17 cellular contexts compared by ENCODE assay signal in the genomic region with DNA sequence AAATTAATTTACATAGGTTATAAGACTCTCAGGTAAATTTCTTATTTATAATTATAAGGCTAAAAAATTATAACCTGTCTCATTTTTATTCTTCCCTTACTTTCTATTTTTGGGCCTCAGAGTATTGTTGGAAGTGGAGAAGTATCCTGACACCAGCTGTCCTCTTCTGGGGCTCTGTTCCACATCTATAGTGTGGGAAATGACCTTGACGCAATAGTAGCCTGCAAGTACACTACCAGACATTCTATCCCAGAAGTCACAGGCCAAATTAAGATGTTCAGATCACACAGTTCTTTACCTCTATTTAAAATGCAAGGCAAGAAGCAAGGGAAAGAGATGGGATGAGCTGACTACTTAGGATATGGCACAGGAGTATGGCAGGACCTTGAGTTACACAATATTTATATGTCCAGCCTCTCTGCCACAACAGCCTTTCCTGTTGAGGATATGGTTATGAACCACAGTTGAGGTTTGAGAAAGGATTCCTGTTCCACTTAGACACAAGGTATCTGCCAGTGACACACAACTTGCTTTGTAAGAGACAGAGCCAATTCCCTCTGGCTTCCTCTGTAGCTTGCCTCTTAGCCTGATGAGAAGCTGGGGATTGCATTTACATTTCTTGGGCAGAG. TPM values are rescaled to one million over a fixed set of nuclear protein-coding genes. Genes with fewer than 3 reads are reported as not detected.
DNase-seq lines count a peak whose midpoint lies in the region; ATAC-seq, FAIRE-seq and TF ChIP-seq lines count a peak whose summit lies in the region.
"Had no signal": no experiment of that assay in that cellular context is flagged by ENCODE, and none has a peak within 500 bp of the region (broad histone marks: within the 10 kb centered on the region; RNA-seq: fewer than 3 reads in every experiment).

No MANE protein-coding gene starts in this region.

- no peak for DNase-seq in A549 (ENCODE audit: low read depth in 1 of 2, low spot score in 1 of 2)
- peak; percentile 50 for DNase-seq in HFFc6
- peak; percentile 70 for DNase-seq in SKM-1 treated with dmso at 0.1 percent for 144 hours (lab: John Stamatoyannopoulos, UW; ENCODE audit: unreplicated experiment)
- DNase-seq in left ventricle myocardium inferior, result no peak
- no peak for DNase-seq in left lobe of liver (ENCODE audit: low spot score)
- DNase-seq in neuronal stem cell (ENCODE audit: low spot score), result no peak
- no peak for DNase-seq in esophagus squamous epithelium (lab: John Stamatoyannopoulos, UW)
- no peak for DNase-seq in urothelium cell line (ENCODE audit: low spot score)
- DNase-seq: activated CD8-positive, alpha-beta memory T cell treated with anti-CD3 and anti-CD28 coated beads, Interleukin-2, amount 50 U/mL, for 4 hours; activated naive CD4-positive, alpha-beta T cell treated with anti-CD3 and anti-CD28 coated beads for 36 hours; caudate nucleus; DND-41; NCI-H2029 treated with DMSO at 0.1 percent for 48 hours; NK-92 treated with Interleukin-12 subunit alpha and Interleukin-12 subunit beta, amount 100 ng/mL, for 24 hours; stimulated activated CD8-positive, alpha-beta memory T cell treated with anti-CD3 and anti-CD28 coated beads, Interleukin-4, amount 100 ng/mL, for 48 hours had no signal

- H3K4me3 ChIP-seq in A549 (no peak overlapping the region), left ventricle myocardium inferior (no peak overlapping the region), neuronal stem cell (ENCODE audit: low read length in 2 of 2) (no peak overlapping the region), esophagus squamous epithelium (no peak overlapping the region)
- H3K4me3 ChIP-seq: K562 had no signal

- no peak overlapping the region for H3K4ac ChIP-seq in neuronal stem cell (ENCODE audit: low read length)

- no peaks in the 10 kb centered on the region for H3K79me1 ChIP-seq in neuronal stem cell (ENCODE audit: low read depth, low read length)

- no peaks in the 10 kb centered on the region for H3K9me3 Mint-ChIP-seq in HFFc6
- H3K9me3 Mint-ChIP-seq: activated naive CD4-positive, alpha-beta T cell treated with anti-CD3 and anti-CD28 coated beads for 36 hours had no signal

- H3K27me3 Mint-ChIP-seq in HFFc6 (ENCODE audit: insufficient read depth), result no peaks in the 10 kb centered on the region

- H3K36me3 Mint-ChIP-seq in HFFc6 (ENCODE audit: low read depth), result no peaks in the 10 kb centered on the region

- no peak overlapping the region for H3K18ac ChIP-seq in neuronal stem cell (ENCODE audit: low read length)

- H2BK5ac ChIP-seq in neuronal stem cell (ENCODE audit: low read length), result no peak overlapping the region

- H2BK120ac ChIP-seq in neuronal stem cell (ENCODE audit: low read depth, low read length), result no peak overlapping the region

- CTCF ChIA-PET in A549 (lab: Yijun Ruan, JAX), result interaction anchor here (1.1 to 13.4 kb wide), 3 partner anchors 53 to 175 kb away, joined by 3 to 130 read pairs (median 46); partner anchors contain the start of gene IL12A

- 95% methylated on average over 1 of the region's 1 CpG for WGBS in A549 (ENCODE audit: missing lambda C conversion rate)
- no CpG with 5 or more reads among the region's 1 CpG for WGBS in neuronal stem cell (ENCODE audit: extremely low coverage in 2 of 2, insufficient read length in 2 of 2, insufficient replicate concordance in 1 of 2), 2 donors
- 64 to 79% methylated on average over 1 of the region's 1 CpG for WGBS in esophagus squamous epithelium, 2 donors

- POLR2A ChIA-PET in A549 (lab: Yijun Ruan, JAX), result no interaction called here

- no peak overlapping the region for H2AFZ ChIP-seq in neuronal stem cell (ENCODE audit: low read length)

- no peaks in the 10 kb centered on the region for H3K36me3 ChIP-seq in left ventricle myocardium inferior
- H3K36me3 ChIP-seq in neuronal stem cell (replicated peaks in 1 of 2; ENCODE audit: control insufficient read depth in 2 of 2, insufficient read depth in 2 of 2, low read length in 2 of 2), result no peaks in the 10 kb centered on the region
- H3K36me3 ChIP-seq in esophagus squamous epithelium, result no peaks in the 10 kb centered on the region

- no peak overlapping the region for H4K91ac ChIP-seq in neuronal stem cell (ENCODE audit: low read depth, low read length, poor library complexity)

- H3K4me1 ChIP-seq in A549 (peaks cover 30% of the 10 kb centered on the region), left ventricle myocardium inferior (peaks cover 30% of the 10 kb centered on the region), neuronal stem cell (ENCODE audit: control insufficient read depth in 2 of 2, insufficient read depth in 1 of 2, low read depth in 1 of 2, low read length in 2 of 2) (no peaks in the 10 kb centered on the region), esophagus squamous epithelium (peaks cover 0 to 34% (median 8%) of the 10 kb centered on the region in 3 donors)

- H3K9ac ChIP-seq in neuronal stem cell (ENCODE audit: low read depth, low read length, poor library complexity), result no peak overlapping the region

- no peak overlapping the region for H2BK12ac ChIP-seq in neuronal stem cell (ENCODE audit: low read length)

- TF ChIP-seq CTCF in A549 (IDR thresholded peaks at IDR 0.05) (no peak), HFFc6 (IDR thresholded peaks at IDR 0.05) (no peak), left ventricle myocardium inferior (IDR thresholded peaks at IDR 0.05; ENCODE audit: borderline replicate concordance) (no peak), esophagus squamous epithelium (IDR thresholded peaks at IDR 0.05) (no peak)

- H3K9me3 ChIP-seq in A549 (no peaks in the 10 kb centered on the region), left ventricle myocardium inferior (replicated peaks) (no peaks in the 10 kb centered on the region), neuronal stem cell (replicated peaks in 1 of 2; ENCODE audit: control insufficient read depth in 2 of 2, insufficient read depth in 1 of 2, low read depth in 1 of 2, low read length in 2 of 2) (peaks cover 0 to 2% of the 10 kb centered on the region in 2 donors), esophagus squamous epithelium (no peaks in the 10 kb centered on the region)

- TF ChIP-seq POLR2A in A549 (IDR thresholded peaks at IDR 0.05; ENCODE audit: low read length) (no peak), esophagus squamous epithelium (IDR thresholded peaks at IDR 0.05) (no peak)

- no peak overlapping the region for H3K23ac ChIP-seq in neuronal stem cell (ENCODE audit: low read depth, low read length, poor library complexity)

- H3K27me3 ChIP-seq in left ventricle myocardium inferior (ENCODE audit: low read depth) (no peaks in the 10 kb centered on the region), neuronal stem cell (ENCODE audit: control insufficient read depth in 3 of 3, insufficient read depth in 3 of 3, low read depth in 1 of 3, low read length in 3 of 3) (peaks cover 0 to 6% (median 0%) of the 10 kb centered on the region in 3 experiments), esophagus squamous epithelium (no peaks in the 10 kb centered on the region)

- ATAC-seq in A549 (no peak), left lobe of liver (no peak)
- ATAC-seq: K562 had no signal

- no peak overlapping the region for H3K14ac ChIP-seq in neuronal stem cell (ENCODE audit: low read length)

- no peak overlapping the region for H2BK15ac ChIP-seq in neuronal stem cell (ENCODE audit: low read length)

- no peak overlapping the region for H4K8ac ChIP-seq in neuronal stem cell (ENCODE audit: low read depth, low read length)

- intact Hi-C loops in left ventricle myocardium inferior (cut with micrococcal nuclease) (loop anchor here (10.0 kb wide), 1 partner anchor 54 kb away; no protein-coding TSS in a partner anchor), esophagus squamous epithelium (cut with DNase I) (loop anchor here (5.0 kb wide), 1 partner anchor 172 kb away; no protein-coding TSS in a partner anchor)

- no peak overlapping the region for H3K4me3 Mint-ChIP-seq in HFFc6
- H3K4me3 Mint-ChIP-seq: activated naive CD4-positive, alpha-beta T cell treated with anti-CD3 and anti-CD28 coated beads for 36 hours had no signal

- FAIRE-seq in A549 (lab: Jason Lieb, UNC) (no peak), urothelium cell line (lab: Jason Lieb, UNC) (no peak)
- FAIRE-seq: GM12892, K562 had no signal

- no peak for TF ChIP-seq RAD21 in A549 (conservative IDR thresholded peaks at IDR 0.05 in 1 of 2, IDR thresholded peaks at IDR 0.05 in 1 of 2)

- peak overlapping the region; percentile 61 to 85; a peak in 5 of 6 replicates for H3K27ac ChIP-seq in A549
- peak overlapping the region; percentile 70 for H3K27ac ChIP-seq in left ventricle myocardium inferior (replicated peaks)
- H3K27ac ChIP-seq in neuronal stem cell (replicated peaks; ENCODE audit: low read length), result no peak overlapping the region
- peak overlapping the region in 1 of 4 donors; percentile 20 for H3K27ac ChIP-seq in esophagus squamous epithelium

- H3K4me2 ChIP-seq in A549 (peak overlapping the region; percentile 69; the same call in 1 of the 3 replicates), neuronal stem cell (ENCODE audit: insufficient read depth, low read length, poor library complexity, severe bottlenecking) (no peak overlapping the region)

- H3K4me1 Mint-ChIP-seq in HFFc6 (ENCODE audit: low read depth), result peaks cover 53% of the 10 kb centered on the region

- H3K27ac Mint-ChIP-seq in HFFc6, result peak overlapping the region; percentile 59
- H3K27ac Mint-ChIP-seq: activated naive CD4-positive, alpha-beta T cell treated with anti-CD3 and anti-CD28 coated beads for 36 hours had no signal

- H2AK5ac ChIP-seq in neuronal stem cell (ENCODE audit: low read depth, low read length), result no peak overlapping the region

- TF ChIP-seq EP300 in A549 (IDR thresholded peaks at IDR 0.05), result no peak

TF ChIP-seq in A549, 52 proteins besides CTCF, POLR2A, EP300 and RAD21 (continues in another document):
- TF ChIP-seq SMC3 (IDR thresholded peaks at IDR 0.05), result no peak
- TF ChIP-seq HDAC2 (IDR thresholded peaks at IDR 0.05), result no peak
- no peak for TF ChIP-seq RNF2 (IDR thresholded peaks at IDR 0.05; ENCODE audit: borderline replicate concordance, low read depth)
- TF ChIP-seq JUNB (IDR thresholded peaks at IDR 0.05), result no peak

RNA-seq across cellular contexts. Expression of gene SCHIP1, which starts 9.0 kb away (rescaled TPM):
- polyA plus RNA-seq in A549 (2011; rRNA removed), result 2.7 and 3.5 TPM in 2 replicates
- 0.13 and 0.15 TPM in 2 replicates for polyA plus RNA-seq in A549 (2012; cell fraction: cytosol; rRNA removed)
- polyA plus RNA-seq in A549 (2012; cell fraction: nucleus; rRNA removed), result 1.3 TPM in 2 replicates
- polyA plus RNA-seq in A549 (2017; fragmentation: RNase III; extraction: RNeasy Plus Mini Kit Qiagen cat#74134 plus additional on column Dnase treatment), result 2.0 to 3.6 TPM (median 2.6 TPM) in 3 replicates
- 5.2 and 7.1 TPM in 2 replicates for polyA minus RNA-seq in A549 (2011; rRNA and poly(A)+ RNA removed)
- total RNA-seq in HFFc6 (2021; fragmentation: NEBNext Ultra II Directional; extraction: Animal tissue kit (Norgen Biotek cat#: 25700)), result 1 to 10 TPM; 1.1 to 8.1 (median 2.2) TPM
- 62.6 TPM for total RNA-seq in left ventricle myocardium inferior
- 2.3 TPM for total RNA-seq in left lobe of liver
- polyA plus RNA-seq in neuronal stem cell (2013, experiment 1 of 2), result 31.0 TPM
- polyA plus RNA-seq in neuronal stem cell (2013, experiment 2 of 2), result 31.4 TPM
- total RNA-seq in esophagus squamous epithelium, result 1 to 10 TPM in 2 of 4 donors, under 1 TPM in 2; 0.30 to 5.5 (median 0.83) TPM
- total RNA-seq: activated naive CD4-positive, alpha-beta T cell treated with anti-CD3 and anti-CD28 coated beads for 36 hours; K562 had no signal
- polyA plus RNA-seq: K562 had no signal

Comparison
In these comparisons a context has a peak if more than half of its experiments do, and no peak if none do; other contexts are left out.
1. DNase-seq: peak in HFFc6 (single experiment) and SKM-1 treated with dmso at 0.1 percent for 144 hours (single experiment); none in A549 (0 of 2), left ventricle myocardium inferior (single experiment), left lobe of liver (single experiment), neuronal stem cell (single experiment), esophagus squamous epithelium (single experiment) and urothelium cell line (single experiment).